ENCODE assay signal across 8 cellular contexts in the genomic region with DNA sequence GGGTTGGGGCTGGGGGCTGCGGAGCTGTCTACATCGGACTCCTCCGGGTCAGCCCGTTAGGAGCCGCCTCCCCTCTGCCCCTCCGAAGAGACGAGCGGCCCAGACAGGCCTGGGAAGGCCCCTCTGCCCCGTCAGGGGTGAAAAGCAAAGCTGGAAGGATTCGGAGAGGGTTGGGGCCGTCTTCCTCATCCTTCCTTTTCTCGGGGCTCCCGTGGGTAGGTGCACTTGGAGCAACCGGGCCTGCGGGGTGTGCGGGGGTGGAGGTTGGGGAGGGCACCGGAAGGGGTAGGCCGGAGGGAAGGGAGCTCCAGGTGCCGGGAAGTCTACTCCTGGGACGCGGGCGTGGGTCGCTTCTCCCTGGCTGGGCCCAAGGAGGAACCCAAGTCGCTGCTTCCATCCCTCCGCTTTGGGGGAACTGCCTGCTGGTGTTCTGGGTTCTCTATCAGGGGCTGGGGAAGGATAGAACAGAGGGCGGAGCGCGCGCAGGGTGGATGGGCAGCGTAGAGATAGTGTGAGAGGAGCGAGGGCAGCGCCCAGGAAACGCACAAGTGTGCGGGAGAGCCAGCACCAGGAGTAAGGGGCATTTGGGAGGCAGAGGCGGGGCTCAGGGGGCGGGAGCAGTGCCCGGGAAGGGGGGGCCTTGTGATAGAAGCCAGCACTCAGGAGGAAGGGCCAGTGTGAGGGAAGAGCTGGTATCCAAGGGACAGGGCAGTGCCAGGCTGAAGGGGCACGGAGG. TPM values are rescaled to one million over a fixed set of nuclear protein-coding genes. Genes with fewer than 3 reads are reported as not detected.
A peak's percentile ranks its signal among the peaks of the same experiment; 100 is the strongest.
DNase-seq lines count a peak whose midpoint lies in the region; ATAC-seq and TF ChIP-seq lines count a peak whose summit lies in the region.

No MANE protein-coding gene starts in this region.

- TF ChIP-seq CTCF in body of pancreas (IDR thresholded peaks at IDR 0.05) = no peak

- H3K4me2 ChIP-seq in BLaER1 (peak overlapping the region; percentile 94), Karpas-422 (ENCODE audit: low read depth, low read length, poor library complexity, severe bottlenecking) (peak overlapping the region; percentile 74)

- H3K27me3 ChIP-seq in BLaER1 = no peaks in the 10 kb centered on the region
- H3K27me3 ChIP-seq in Karpas-422 (ENCODE audit: low read length) = no peaks in the 10 kb centered on the region
- no peaks in the 10 kb centered on the region for H3K27me3 ChIP-seq in body of pancreas

- peaks cover 30% of the 10 kb centered on the region for H3K79me2 ChIP-seq in Karpas-422 (ENCODE audit: low read length)

- ATAC-seq in GM19397 (IDR thresholded peaks at IDR 0.05; ENCODE audit: unreplicated experiment) (peak; percentile 3), body of pancreas (peak; percentile 30)

- WGBS in body of pancreas, 2 donors = 0 to 2% methylated on average over 33 to 34 of the region's 38 CpGs

- H4K20me1 ChIP-seq in BLaER1 = peaks cover 28% of the 10 kb centered on the region
- no peaks in the 10 kb centered on the region for H4K20me1 ChIP-seq in Karpas-422 (ENCODE audit: insufficient read depth, low read depth, low read length)

- H3K4me3 ChIP-seq in BLaER1 (peak overlapping the region; percentile 88), Karpas-422 (ENCODE audit: low read length) (peak overlapping the region; percentile 74), body of pancreas (peak overlapping the region; percentile 57 to 69), iPS-18c (ENCODE audit: insufficient read depth, low read depth, low read length) (peak overlapping the region; percentile 89), skin epidermis (peak overlapping the region; percentile 63 to 91 (median 81))

- DNase-seq in Karpas-422 = peak; percentile 87
- DNase-seq in SW480 (ENCODE audit: low spot score) = peak; percentile 87
- peak; percentile 65 to 80 (median 71) for DNase-seq in body of pancreas
- no peak for DNase-seq in mesenteric fat pad (ENCODE audit: low spot score)

- H3K9ac ChIP-seq in BLaER1 (peak overlapping the region; percentile 83), Karpas-422 (ENCODE audit: low read length) (peak overlapping the region; percentile 96)

- peak overlapping the region; percentile 92 for H3K27ac ChIP-seq in BLaER1
- peak overlapping the region; percentile 78 for H3K27ac ChIP-seq in Karpas-422 (ENCODE audit: low read length)
- H3K27ac ChIP-seq in body of pancreas = peak overlapping the region; percentile 95 to 97 (median 96)
- peak overlapping the region; percentile 88 to 99 (median 98) for H3K27ac ChIP-seq in skin epidermis

- H3K9me2 ChIP-seq in Karpas-422 (replicated peaks; ENCODE audit: insufficient read depth, low read length) = no peaks in the 10 kb centered on the region

- no peaks in the 10 kb centered on the region for H3K9me3 ChIP-seq in BLaER1
- no peaks in the 10 kb centered on the region for H3K9me3 ChIP-seq in Karpas-422 (ENCODE audit: low read length)
- no peaks in the 10 kb centered on the region for H3K9me3 ChIP-seq in body of pancreas
- no peaks in the 10 kb centered on the region for H3K9me3 ChIP-seq in iPS-18c (ENCODE audit: control insufficient read depth, insufficient read depth, low read length)

- peak; percentile 4 to 65 (median 54) for TF ChIP-seq POLR2A in body of pancreas (IDR thresholded peaks at IDR 0.05)

- intact Hi-C loops in body of pancreas (cut with DNase I) = no loop called here

- H3K36me3 ChIP-seq in BLaER1 = peaks cover 40% of the 10 kb centered on the region
- H3K36me3 ChIP-seq in Karpas-422 (ENCODE audit: insufficient read depth, low read length) = peaks cover 20% of the 10 kb centered on the region
- peaks cover 0 to 3% of the 10 kb centered on the region in 2 donors for H3K36me3 ChIP-seq in body of pancreas (replicated peaks in 1 of 2; ENCODE audit: insufficient read depth in 1 of 2, low read depth in 2 of 2)

- peaks cover 31% of the 10 kb centered on the region for H3K4me1 ChIP-seq in BLaER1
- H3K4me1 ChIP-seq in Karpas-422 (ENCODE audit: low read length) = peaks cover 25% of the 10 kb centered on the region
- peaks cover 36% of the 10 kb centered on the region for H3K4me1 ChIP-seq in body of pancreas

- peak overlapping the region; percentile 17; the same call in 1 of the 2 replicates for H2AFZ ChIP-seq in Karpas-422 (ENCODE audit: low read length)

RNA-seq across cellular contexts. Expression of a gene that starts 0.6 kb away (rescaled TPM):
- total RNA-seq in Karpas-422 (2014; rRNA removed; shearing (Covaris generic); ENCODE audit: low replicate concordance) = 165 and 169 TPM in 2 replicates
- total RNA-seq in body of pancreas = 100 to 1,000 TPM in 1 of 2 donors, 10 to 100 TPM in 1; 32.4 to 137 TPM
- 51.7 TPM for total RNA-seq in mesenteric fat pad

RNA-seq across cellular contexts. Expression of a gene that starts 0.7 kb away (rescaled TPM):
- 4.4 and 8.8 TPM in 2 replicates for total RNA-seq in Karpas-422 (2014; rRNA removed; shearing (Covaris generic); ENCODE audit: low replicate concordance)
- total RNA-seq in body of pancreas (10 to 100 TPM in 1 of 2 donors, 1 to 10 TPM in 1; 7.5 to 12.2 TPM), mesenteric fat pad (3.8 TPM)

RNA-seq across cellular contexts. Expression of a gene that starts 15.9 kb away (rescaled TPM):
- 6.6 and 12.5 TPM in 2 replicates for total RNA-seq in Karpas-422 (2014; rRNA removed; shearing (Covaris generic); ENCODE audit: low replicate concordance)
- total RNA-seq in body of pancreas (not detected), mesenteric fat pad (1.1 TPM)

RNA-seq across cellular contexts. Expression of a gene that starts 17.8 kb away (rescaled TPM):
- 17.7 and 52.9 TPM in 2 replicates for total RNA-seq in Karpas-422 (2014; rRNA removed; shearing (Covaris generic); ENCODE audit: low replicate concordance)
- total RNA-seq in body of pancreas (10 to 100 TPM; 47.2 to 50.4 TPM), mesenteric fat pad (11.3 TPM)

RNA-seq across cellular contexts. Expression of a gene that starts 24.7 kb away (rescaled TPM):
- 23.0 and 26.1 TPM in 2 replicates for total RNA-seq in Karpas-422 (2014; rRNA removed; shearing (Covaris generic); ENCODE audit: low replicate concordance)
- 10 to 100 TPM; 11.5 to 13.5 TPM for total RNA-seq in body of pancreas
- 24.4 TPM for total RNA-seq in mesenteric fat pad
